ENCODE assay signal across 8 cellular contexts in genomic region chr3:185151959-185152432, GRCh38. TPM values are rescaled to one million over a fixed set of nuclear protein-coding genes. Genes with fewer than 3 reads are reported as not detected.
DNase-seq lines count a peak whose midpoint lies in the region; ATAC-seq, FAIRE-seq and TF ChIP-seq lines count a peak whose summit lies in the region.

No MANE protein-coding gene starts in this region.

- no peaks in the 10 kb centered on the region for H3K36me3 ChIP-seq in astrocyte (ENCODE audit: insufficient read depth, low read length)
- H3K36me3 ChIP-seq in right lobe of liver = no peaks in the 10 kb centered on the region

- no peak for ATAC-seq in right lobe of liver
- no peak for ATAC-seq in GM18867 (IDR thresholded peaks at IDR 0.05; ENCODE audit: unreplicated experiment)

- no peak for TF ChIP-seq POLR2A in right lobe of liver (IDR thresholded peaks at IDR 0.05)

- H3K4me3 ChIP-seq in astrocyte (ENCODE audit: insufficient read depth, low read depth, low read length) (peak overlapping the region; percentile 74), right lobe of liver (peak overlapping the region; percentile 32 to 49 (median 48))

- FAIRE-seq in astrocyte (lab: Jason Lieb, UNC) (no peak), RCC 7860 (lab: Jason Lieb, UNC) (no peak)

- intact Hi-C loops in right lobe of liver (cut with DNase I) = no loop called here

- H3K27me3 Mint-ChIP-seq in T-helper 1 cell treated with Interleukin-12 subunit alpha and Interleukin-12 subunit beta and Interleukin-4 antibody, amounts not matched to agents 30 μg/mL and 1 μg/mL, for 36 hours (ENCODE audit: low read depth) = peaks cover 41% of the 10 kb centered on the region
- H3K27me3 Mint-ChIP-seq in astrocyte (ENCODE audit: low read depth, unreplicated experiment) = no peaks in the 10 kb centered on the region

- H3K27ac ChIP-seq in astrocyte (ENCODE audit: low read depth, low read length) (no peak overlapping the region), right lobe of liver (peak overlapping the region in 1 of 3 donors; percentile 35)

- H3K4me3 Mint-ChIP-seq in T-helper 1 cell treated with Interleukin-12 subunit alpha and Interleukin-12 subunit beta and Interleukin-4 antibody, amounts not matched to agents 30 μg/mL and 1 μg/mL, for 36 hours = peak overlapping the region; percentile 70
- H3K4me3 Mint-ChIP-seq in astrocyte (ENCODE audit: unreplicated experiment) = peak overlapping the region; percentile 92

- peak overlapping the region; percentile 94 for H3K4me2 ChIP-seq in astrocyte (ENCODE audit: low read length)

- peaks cover 12% of the 10 kb centered on the region for H3K27me3 ChIP-seq in astrocyte (ENCODE audit: insufficient read depth, low read length)
- peaks cover 0 to 5% of the 10 kb centered on the region in 2 donors for H3K27me3 ChIP-seq in right lobe of liver

- no peaks in the 10 kb centered on the region for H3K79me2 ChIP-seq in astrocyte (ENCODE audit: insufficient read depth, low read length)

- peak overlapping the region; percentile 99 for H2AFZ ChIP-seq in astrocyte (ENCODE audit: low read depth, low read length)

- no peak overlapping the region for H3K27ac Mint-ChIP-seq in T-helper 1 cell treated with Interleukin-12 subunit alpha and Interleukin-12 subunit beta and Interleukin-4 antibody, amounts not matched to agents 30 μg/mL and 1 μg/mL, for 36 hours
- no peak overlapping the region for H3K27ac Mint-ChIP-seq in astrocyte (ENCODE audit: unreplicated experiment)

- H4K20me1 ChIP-seq in astrocyte (ENCODE audit: insufficient read depth, low read length) = no peaks in the 10 kb centered on the region

- H3K9ac ChIP-seq in astrocyte (ENCODE audit: low read length) = peak overlapping the region; percentile 77

- H3K4me1 Mint-ChIP-seq in T-helper 1 cell treated with Interleukin-12 subunit alpha and Interleukin-12 subunit beta and Interleukin-4 antibody, amounts not matched to agents 30 μg/mL and 1 μg/mL, for 36 hours (ENCODE audit: low read depth) = peaks cover 4% of the 10 kb centered on the region
- H3K4me1 Mint-ChIP-seq in astrocyte (ENCODE audit: low read depth, unreplicated experiment) = peaks cover 6% of the 10 kb centered on the region

- H3K4me1 ChIP-seq in astrocyte (ENCODE audit: insufficient read depth, low read length) (peaks cover 5% of the 10 kb centered on the region), right lobe of liver (peaks cover 0 to 3% (median 0%) of the 10 kb centered on the region in 4 donors)

- DNase-seq in T-helper 1 cell (no peak), astrocyte (ENCODE audit: low read depth) (no peak), right lobe of liver (no peak), superior temporal gyrus (ENCODE audit: extremely low spot score) (peak; percentile 51), DMS153 (lab: John Stamatoyannopoulos, UW) (no peak), RCC 7860 (ENCODE audit: low spot score) (no peak)

- no peaks in the 10 kb centered on the region for H3K9me3 Mint-ChIP-seq in T-helper 1 cell treated with Interleukin-12 subunit alpha and Interleukin-12 subunit beta and Interleukin-4 antibody, amounts not matched to agents 30 μg/mL and 1 μg/mL, for 36 hours
- no peaks in the 10 kb centered on the region for H3K9me3 Mint-ChIP-seq in astrocyte (ENCODE audit: unreplicated experiment)

- no peak for TF ChIP-seq CTCF in astrocyte (IDR thresholded peaks at IDR 0.05; ENCODE audit: insufficient read depth, low read depth, low read length)
- no peak for TF ChIP-seq CTCF in right lobe of liver (IDR thresholded peaks at IDR 0.05)

- H3K9me3 ChIP-seq in astrocyte (ENCODE audit: insufficient read depth, low read depth, low read length) (no peaks in the 10 kb centered on the region), right lobe of liver (no peaks in the 10 kb centered on the region)

- no peaks in the 10 kb centered on the region for H3K36me3 Mint-ChIP-seq in T-helper 1 cell treated with Interleukin-12 subunit alpha and Interleukin-12 subunit beta and Interleukin-4 antibody, amounts not matched to agents 30 μg/mL and 1 μg/mL, for 36 hours (ENCODE audit: low read depth)
- no peaks in the 10 kb centered on the region for H3K36me3 Mint-ChIP-seq in astrocyte (ENCODE audit: low read depth, unreplicated experiment)

- WGBS in right lobe of liver (ENCODE audit: insufficient coverage, low coverage, low lambda C conversion rate, missing lambda C conversion rate) = 9% methylated on average over 12 of the region's 12 CpGs

RNA-seq across cellular contexts. Expression of gene C3orf70, which starts 0.9 kb away (rescaled TPM):
- total RNA-seq in astrocyte = 5.7 and 8.2 TPM in 2 replicates
- total RNA-seq in right lobe of liver = under 1 TPM; 0.06 to 0.69 (median 0.30) TPM
